In the genomic region with DNA sequence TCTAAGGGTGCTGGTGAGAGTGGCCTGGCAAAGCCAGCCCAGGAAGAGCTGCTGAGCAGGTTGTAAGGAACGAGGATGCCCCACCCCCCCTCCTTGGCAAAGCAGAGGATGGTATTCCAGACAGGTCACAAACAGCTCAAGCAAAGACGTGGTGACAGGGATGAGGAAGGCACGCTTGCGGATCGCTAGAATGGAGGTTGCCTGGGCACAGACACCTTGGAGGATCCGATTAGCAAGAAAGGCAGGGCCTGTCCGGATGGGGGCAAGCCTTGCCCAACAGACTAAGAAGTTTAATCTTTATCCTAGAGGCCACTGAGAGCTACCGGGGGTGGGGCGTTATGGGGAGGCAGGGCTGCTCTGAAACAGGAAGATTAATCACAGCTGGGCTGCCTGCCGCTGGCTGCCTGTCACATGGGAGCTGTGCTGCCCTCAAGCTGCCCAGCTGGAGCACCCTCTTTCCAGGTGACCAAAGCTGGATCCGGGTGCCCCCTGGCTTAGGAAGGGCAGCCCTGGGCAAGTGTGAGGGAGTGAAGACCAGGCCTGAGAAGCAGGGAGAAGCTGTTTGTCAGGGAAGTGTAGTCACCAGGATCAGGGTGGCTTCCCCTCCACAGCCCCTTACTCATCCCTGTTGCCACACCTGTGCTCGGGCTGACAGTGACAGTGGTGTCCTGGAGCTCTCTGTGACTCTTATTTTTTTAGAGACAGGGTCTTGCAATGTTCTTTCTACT, we compare ENCODE assay signal across 8 cellular contexts. TPM values are rescaled to one million over a fixed set of nuclear protein-coding genes. Genes with fewer than 3 reads are reported as not detected.
DNase-seq lines count a peak whose midpoint lies in the region; ATAC-seq and TF ChIP-seq lines count a peak whose summit lies in the region.

No MANE protein-coding gene starts in this region.

- peaks cover 0 to 31% (median 6%) of the 10 kb centered on the region in 5 donors for H3K36me3 Mint-ChIP-seq in naive thymus-derived CD4-positive, alpha-beta T cell

- DNase-seq in NK-92 treated with Interleukin-12 subunit alpha and Interleukin-12 subunit beta, amount 100 ng/mL, for 24 hours (lab: John Stamatoyannopoulos, UW), result peak; percentile 82
- DNase-seq in NK-92 (lab: John Stamatoyannopoulos, UW; ENCODE audit: unreplicated experiment) (no peak), UCSD-AML1 (lab: John Stamatoyannopoulos, UW; ENCODE audit: unreplicated experiment) (peak; percentile 67), colonic mucosa (peak; percentile 88), kidney glomerular epithelial cell (lab: John Stamatoyannopoulos, UW) (no peak)
- peak in 7 of 9 donors; percentile 25 to 56 (median 37) for DNase-seq in naive thymus-derived CD4-positive, alpha-beta T cell

- ATAC-seq in naive thymus-derived CD4-positive, alpha-beta T cell, result peak; percentile 51
- no peak for ATAC-seq in HG03565 (IDR thresholded peaks at IDR 0.05; ENCODE audit: unreplicated experiment)
- ATAC-seq in GM18909 (IDR thresholded peaks at IDR 0.05; ENCODE audit: poor library complexity, unreplicated experiment), result no peak

- peak overlapping the region; percentile 94 to 100 (median 99) for H3K27ac Mint-ChIP-seq in naive thymus-derived CD4-positive, alpha-beta T cell

- no peaks in the 10 kb centered on the region for H3K9me3 ChIP-seq in colonic mucosa
- no peaks in the 10 kb centered on the region for H3K9me3 ChIP-seq in naive thymus-derived CD4-positive, alpha-beta T cell (ENCODE audit: control insufficient read depth in 2 of 3, low read length in 3 of 3)

- intact Hi-C loops in colonic mucosa (cut with DNase I), result loop anchor here (5.0 to 10.0 kb wide), 2 partner anchors 184 to 241 kb away; no protein-coding TSS in a partner anchor
- intact Hi-C loops in naive thymus-derived CD4-positive, alpha-beta T cell (cut with micrococcal nuclease), result loop anchor here (1.0 to 10.0 kb wide), 11 partner anchors 10 to 1729 kb away; a partner anchor contains a TSS

- H3K27ac ChIP-seq in colonic mucosa, result peak overlapping the region; percentile 66
- H3K27ac ChIP-seq in naive thymus-derived CD4-positive, alpha-beta T cell (ENCODE audit: low read depth, low read length), result peak overlapping the region; percentile 90

- H3K4me3 ChIP-seq in colonic mucosa, result no peak overlapping the region
- peak overlapping the region; percentile 65 for H3K4me3 ChIP-seq in naive thymus-derived CD4-positive, alpha-beta T cell (ENCODE audit: low read length)

- peaks cover 0 to 2% (median 0%) of the 10 kb centered on the region in 11 donors for H3K9me3 Mint-ChIP-seq in naive thymus-derived CD4-positive, alpha-beta T cell

- H3K9ac ChIP-seq in colonic mucosa (ENCODE audit: low read depth in 2 of 2, low read length in 2 of 2), result peak overlapping the region in 1 of 2 donors; percentile 89

- POLR2A ChIA-PET in naive thymus-derived CD4-positive, alpha-beta T cell (lab: Charles Lee), result interaction anchor here (0.6 to 3.8 kb wide), 22 partner anchors 8 to 198 kb away, joined by 3 to 53 read pairs (median 5); a partner anchor contains a TSS

- no peak for TF ChIP-seq CTCF in colonic mucosa (IDR thresholded peaks at IDR 0.05)

- H3K4me1 Mint-ChIP-seq in naive thymus-derived CD4-positive, alpha-beta T cell, result peaks cover 69 to 100% (median 96%) of the 10 kb centered on the region in 7 donors

- no peaks in the 10 kb centered on the region for H3K27me3 Mint-ChIP-seq in naive thymus-derived CD4-positive, alpha-beta T cell

- H3K4me1 ChIP-seq in colonic mucosa, result peaks cover 4% of the 10 kb centered on the region
- H3K4me1 ChIP-seq in naive thymus-derived CD4-positive, alpha-beta T cell (ENCODE audit: control insufficient read depth in 2 of 2, insufficient read depth in 2 of 2, low read length in 2 of 2), result peaks cover 76 to 88% of the 10 kb centered on the region in 2 donors

- peak overlapping the region; percentile 73 to 99 (median 91) for H3K4me3 Mint-ChIP-seq in naive thymus-derived CD4-positive, alpha-beta T cell

- CTCF ChIA-PET in naive thymus-derived CD4-positive, alpha-beta T cell (lab: Charles Lee), result interaction anchor here (0.8 to 6.3 kb wide), 13 partner anchors 9 to 665 kb away, joined by 3 to 53 read pairs (median 6); a partner anchor contains a TSS

- no peaks in the 10 kb centered on the region for H3K27me3 ChIP-seq in colonic mucosa
- no peaks in the 10 kb centered on the region for H3K27me3 ChIP-seq in naive thymus-derived CD4-positive, alpha-beta T cell (ENCODE audit: control insufficient read depth in 2 of 2, insufficient read depth in 2 of 2, low read length in 2 of 2)

- H3K36me3 ChIP-seq in colonic mucosa, result no peaks in the 10 kb centered on the region
- H3K36me3 ChIP-seq in naive thymus-derived CD4-positive, alpha-beta T cell (ENCODE audit: control insufficient read depth in 2 of 3, insufficient read depth in 3 of 3, low read length in 3 of 3), result no peaks in the 10 kb centered on the region

RNA-seq across cellular contexts. Expression of a gene that starts 9.2 kb away (rescaled TPM):
- 100 to 1,000 TPM; 166 to 186 TPM for total RNA-seq in colonic mucosa
- total RNA-seq in naive thymus-derived CD4-positive, alpha-beta T cell, result 10 to 100 TPM; 27.0 to 53.1 (median 33.7) TPM
- polyA plus RNA-seq in naive thymus-derived CD4-positive, alpha-beta T cell, result 10 to 100 TPM; 34.2 to 51.4 TPM

Comparison
In these comparisons a context has a peak if more than half of its experiments do, and no peak if none do; other contexts are left out.
1. DNase-seq: peak in NK-92 treated with Interleukin-12 subunit alpha and Interleukin-12 subunit beta, amount 100 ng/mL, for 24 hours (single experiment), UCSD-AML1 (single experiment), colonic mucosa (single experiment) and naive thymus-derived CD4-positive, alpha-beta T cell (7 of 9); none in NK-92 (single experiment) and kidney glomerular epithelial cell (single experiment).